Comparison of ENCODE assay signal across 8 cellular contexts in genomic region chr1:9867408-9868243, GRCh38. TPM values are rescaled to one million over a fixed set of nuclear protein-coding genes. Genes with fewer than 3 reads are reported as not detected.
DNase-seq lines count a peak whose midpoint lies in the region; ATAC-seq and TF ChIP-seq lines count a peak whose summit lies in the region.

No MANE protein-coding gene starts in this region.

- no peak overlapping the region for H3K27ac ChIP-seq in coronary artery

- TF ChIP-seq POLR2A in lower leg skin (IDR thresholded peaks at IDR 0.05) = no peak

- H3K4me3 ChIP-seq in HFF-Myc (replicated peaks; ENCODE audit: low read depth, low read length) (no peak overlapping the region), coronary artery (no peak overlapping the region), lower leg skin (ENCODE audit: low read depth, poor library complexity, severe bottlenecking) (no peak overlapping the region)

- TF ChIP-seq CTCF in HFF-Myc (IDR thresholded peaks at IDR 0.05; ENCODE audit: low read depth, low read length, missing control alignments) = peak; percentile 97
- peak; percentile 96 for TF ChIP-seq CTCF in coronary artery (IDR thresholded peaks at IDR 0.05)
- peak in 2 of 3 donors; percentile 79 to 94 for TF ChIP-seq CTCF in lower leg skin (IDR thresholded peaks at IDR 0.05)

- intact Hi-C loops in lower leg skin (cut with DNase I; ENCODE audit: low total_unique reads) = loop anchor here (10.0 kb wide), 2 partner anchors 83 to 243 kb away; no protein-coding TSS in a partner anchor

- no peak for ATAC-seq in HG02938 (IDR thresholded peaks at IDR 0.05; ENCODE audit: unreplicated experiment)

- 44 to 53% methylated on average over 15 of the region's 15 CpGs for WGBS in lower leg skin, 2 donors

- DNase-seq in DMS79 treated with DMSO at 0.1 percent for 48 hours (lab: John Stamatoyannopoulos, UW) (peak; percentile 64), HFF-Myc (ENCODE audit: extremely low read depth, low read depth) (no peak), NCI-H446 (lab: John Stamatoyannopoulos, UW) (peak; percentile 82 to 88), coronary artery (ENCODE audit: low spot score) (peak; percentile 80), lower leg skin (ENCODE audit: low spot score in 2 of 2) (peak; percentile 81 to 96)
- DNase-seq in activated CD4-positive, alpha-beta T cell treated with anti-CD3 and anti-CD28 coated beads, Interleukin-2, amount 50 U/mL, for 1 hour = peak; percentile 89
- peak; percentile 54 for DNase-seq in stimulated activated CD8-positive, alpha-beta memory T cell treated with anti-CD3 and anti-CD28 coated beads, Interleukin-12 subunit alpha, Interleukin-12 subunit beta, amount 100 ng/mL, for 24 hours (ENCODE audit: extremely low read depth)

RNA-seq across cellular contexts. Expression of gene CTNNBIP1, which starts 42.4 kb away (rescaled TPM):
- total RNA-seq in lower leg skin = 100 to 1,000 TPM; 478 to 742 (median 566) TPM

RNA-seq across cellular contexts. Expression of gene CLSTN1, which starts 43.9 kb away (rescaled TPM):
- 100 to 1,000 TPM; 116 to 174 (median 150) TPM for total RNA-seq in lower leg skin
